Comparison of ENCODE assay signal across 9 cellular contexts in genomic region chr7:97005764-97006145, GRCh38. TPM values are rescaled to one million over a fixed set of nuclear protein-coding genes. Genes with fewer than 3 reads are reported as not detected.
DNase-seq lines count a peak whose midpoint lies in the region; ATAC-seq and TF ChIP-seq lines count a peak whose summit lies in the region.
"Had no signal": no experiment of that assay in that cellular context is flagged by ENCODE, and none has a peak within 500 bp of the region (broad histone marks: within the 10 kb centered on the region; RNA-seq: fewer than 3 reads in every experiment).

No MANE protein-coding gene starts in this region.

- TF ChIP-seq CTCF in left ventricle myocardium inferior (IDR thresholded peaks at IDR 0.05; ENCODE audit: borderline replicate concordance): no peak
- TF ChIP-seq CTCF in lung (IDR thresholded peaks at IDR 0.05; ENCODE audit: control extremely low read depth, extremely low read depth): no peak

- peaks cover 14% of the 10 kb centered on the region for H3K4me1 Mint-ChIP-seq in activated naive CD8-positive, alpha-beta T cell treated with anti-CD3 and anti-CD28 coated beads, Interleukin-2, amount 50 U/mL, for 24 hours

- H3K4me3 ChIP-seq in left ventricle myocardium inferior: peak overlapping the region; percentile 61
- peak overlapping the region; percentile 24 for H3K4me3 ChIP-seq in lung

- H3K9me3 ChIP-seq in left ventricle myocardium inferior (replicated peaks) (no peaks in the 10 kb centered on the region), lung (ENCODE audit: control insufficient read depth in 2 of 2, insufficient read depth in 1 of 2, low read length in 1 of 2) (peaks cover 0 to 29% of the 10 kb centered on the region in 2 donors)

- H3K27me3 ChIP-seq in left ventricle myocardium inferior (ENCODE audit: low read depth) (peaks cover 100% of the 10 kb centered on the region), lung (ENCODE audit: control insufficient read depth, insufficient read depth) (peaks cover 39% of the 10 kb centered on the region)

- H3K27ac Mint-ChIP-seq in activated naive CD8-positive, alpha-beta T cell treated with anti-CD3 and anti-CD28 coated beads, Interleukin-2, amount 50 U/mL, for 24 hours: no peak overlapping the region

- H3K27ac ChIP-seq in left ventricle myocardium inferior (replicated peaks): no peak overlapping the region
- no peak overlapping the region for H3K27ac ChIP-seq in lung (ENCODE audit: low read depth in 1 of 2, low read length in 1 of 2)

- peaks cover 87% of the 10 kb centered on the region for H3K27me3 Mint-ChIP-seq in activated naive CD8-positive, alpha-beta T cell treated with anti-CD3 and anti-CD28 coated beads, Interleukin-2, amount 50 U/mL, for 24 hours

- intact Hi-C loops in left ventricle myocardium inferior (cut with micrococcal nuclease): no loop called here
- intact Hi-C loops in Right ventricle myocardium inferior (cut with DNase I): no loop called here

- no peaks in the 10 kb centered on the region for H3K36me3 Mint-ChIP-seq in activated naive CD8-positive, alpha-beta T cell treated with anti-CD3 and anti-CD28 coated beads, Interleukin-2, amount 50 U/mL, for 24 hours (ENCODE audit: low read depth)

- H3K9me3 Mint-ChIP-seq in activated naive CD8-positive, alpha-beta T cell treated with anti-CD3 and anti-CD28 coated beads, Interleukin-2, amount 50 U/mL, for 24 hours: no peaks in the 10 kb centered on the region

- peak overlapping the region; percentile 62 for H3K4me3 Mint-ChIP-seq in activated naive CD8-positive, alpha-beta T cell treated with anti-CD3 and anti-CD28 coated beads, Interleukin-2, amount 50 U/mL, for 24 hours

- no peak for ATAC-seq in Right ventricle myocardium inferior
- ATAC-seq in activated naive CD8-positive, alpha-beta T cell treated with anti-CD3 and anti-CD28 coated beads, Interleukin-2, amount 50 U/mL, for 24 hours: no peak
- ATAC-seq in lung (ENCODE audit: insufficient read depth, low FRiP score): no peak

- DNase-seq in left ventricle myocardium inferior (no peak), Right ventricle myocardium inferior (ENCODE audit: missing footprints) (no peak), lung (ENCODE audit: low spot score) (no peak), RKO (ENCODE audit: low spot score) (no peak), retina (no peak), SKM-1 (lab: John Stamatoyannopoulos, UW; ENCODE audit: unreplicated experiment) (no peak)
- DNase-seq in activated naive CD8-positive, alpha-beta T cell treated with anti-CD3 and anti-CD28 coated beads, Interleukin-2, amount 50 U/mL, for 24 hours: no peak
- no peak for DNase-seq in stimulated activated CD4-positive, alpha-beta T cell treated with anti-CD3 and anti-CD28 coated beads, Interleukin-4, amount 100 ng/mL, for 1 hour

- WGBS in lung, 2 donors: 3 to 4% methylated on average over 10 to 20 of the region's 20 CpGs

- H3K4me1 ChIP-seq in left ventricle myocardium inferior: peaks cover 36% of the 10 kb centered on the region
- H3K4me1 ChIP-seq in lung (ENCODE audit: control insufficient read depth in 2 of 2, insufficient read depth in 2 of 2, low read length in 2 of 2): peaks cover 6 to 19% of the 10 kb centered on the region in 2 donors

- no peaks in the 10 kb centered on the region for H3K36me3 ChIP-seq in left ventricle myocardium inferior
- H3K36me3 ChIP-seq in lung (ENCODE audit: control insufficient read depth in 2 of 2, insufficient read depth in 2 of 2, low read length in 2 of 2): no peaks in the 10 kb centered on the region

RNA-seq across cellular contexts. Expression of gene DLX6, which starts 0.4 kb away (rescaled TPM):
- total RNA-seq in left ventricle myocardium inferior (not detected), Right ventricle myocardium inferior (not detected), lung (not detected)
- not detected for polyA plus RNA-seq in lung
- total RNA-seq: T-helper 2 cell treated with Interferon-gamma antibody and Interleukin-4, amounts not matched to agents 100 ng/mL and 5 ng/mL, for 36 hours had no signal

RNA-seq across cellular contexts. Expression of gene DLX5, which starts 18.9 kb away (rescaled TPM):
- not detected for total RNA-seq in left ventricle myocardium inferior
- total RNA-seq in Right ventricle myocardium inferior: not detected
- total RNA-seq in lung: 1 to 10 TPM in 1 of 2 donors, under 1 TPM in 1; 0.18 to 1.1 TPM
- under 1 TPM in 1 of 2 donors, not detected in 1; 0.22 TPM for polyA plus RNA-seq in lung
- total RNA-seq: T-helper 2 cell treated with Interferon-gamma antibody and Interleukin-4, amounts not matched to agents 100 ng/mL and 5 ng/mL, for 36 hours had no signal
